ENCODE assay signal across 8 cellular contexts in genomic region chr6:170291271-170292110, GRCh38. TPM values are rescaled to one million over a fixed set of nuclear protein-coding genes. Genes with fewer than 3 reads are reported as not detected.
DNase-seq lines count a peak whose midpoint lies in the region; ATAC-seq and TF ChIP-seq lines count a peak whose summit lies in the region.

No MANE protein-coding gene starts in this region.

- POLR2A ChIA-PET in BJ (lab: Charles Lee) = no interaction called here
- POLR2A ChIA-PET in naive thymus-derived CD8-positive, alpha-beta T cell (lab: Charles Lee) = interaction anchor here (1.1 to 6.5 kb wide), 11 partner anchors 9 to 341 kb away, joined by 3 to 61 read pairs (median 4); no protein-coding TSS in a partner anchor

- peak overlapping the region; percentile 35 for H3K4me3 ChIP-seq in BJ (ENCODE audit: low read depth, low read length)
- peak overlapping the region; percentile 78 for H3K4me3 ChIP-seq in GM23338
- H3K4me3 ChIP-seq in fibroblast of villous mesenchyme (ENCODE audit: low read depth, low read length) = peak overlapping the region; percentile 74

- peak; percentile 35 for ATAC-seq in GM23338
- peak; percentile 41 to 46 for ATAC-seq in activated T-cell treated with anti-CD3 and anti-CD28 coated beads, Interleukin-2, amount 50 U/mL, for 4 hours
- peak; percentile 58 to 66 for ATAC-seq in naive thymus-derived CD8-positive, alpha-beta T cell

- H3K27ac Mint-ChIP-seq in GM23338 = no peak overlapping the region
- peak overlapping the region; percentile 24 to 89 (median 76) for H3K27ac Mint-ChIP-seq in naive thymus-derived CD8-positive, alpha-beta T cell

- H4K20me1 ChIP-seq in GM23338 (replicated peaks; ENCODE audit: insufficient read depth) = no peaks in the 10 kb centered on the region; the same call in 1 of the 2 replicates

- peaks cover 24% of the 10 kb centered on the region for H3F3A ChIP-seq in GM23338 (replicated peaks; ENCODE audit: low read depth)

- H3K4me3 Mint-ChIP-seq in GM23338 = peak overlapping the region; percentile 89
- H3K4me3 Mint-ChIP-seq in activated T-cell treated with anti-CD3 and anti-CD28 coated beads, Interleukin-2, amount 50 U/mL, for 4 hours = peak overlapping the region; percentile 86
- H3K4me3 Mint-ChIP-seq in naive thymus-derived CD8-positive, alpha-beta T cell = peak overlapping the region; percentile 85 to 99 (median 92)

- H2AFZ ChIP-seq in GM23338 = peak overlapping the region; percentile 94

- peaks cover 43% of the 10 kb centered on the region for H3K4me1 ChIP-seq in GM23338 (ENCODE audit: insufficient read depth)

- H3K27me3 Mint-ChIP-seq in GM23338 (ENCODE audit: insufficient read depth, low read depth, poor library complexity) = peaks cover 76% of the 10 kb centered on the region
- H3K27me3 Mint-ChIP-seq in activated T-cell treated with anti-CD3 and anti-CD28 coated beads, Interleukin-2, amount 50 U/mL, for 4 hours (ENCODE audit: low read depth) = peaks cover 51% of the 10 kb centered on the region
- peaks cover 0 to 26% (median 10%) of the 10 kb centered on the region in 5 donors for H3K27me3 Mint-ChIP-seq in naive thymus-derived CD8-positive, alpha-beta T cell

- H3K79me2 ChIP-seq in GM23338 (replicated peaks; ENCODE audit: insufficient read depth) = no peaks in the 10 kb centered on the region

- no peaks in the 10 kb centered on the region for H3K9me2 ChIP-seq in GM23338 (ENCODE audit: insufficient read depth)

- no peak overlapping the region for H3K27ac ChIP-seq in GM23338 (ENCODE audit: low read depth)

- H3K27me3 ChIP-seq in BJ (ENCODE audit: control insufficient read depth, insufficient read depth, low read length) (peaks cover 37% of the 10 kb centered on the region), GM23338 (ENCODE audit: insufficient read depth) (peaks cover 85% of the 10 kb centered on the region)

- DNase-seq in BJ (ENCODE audit: low read depth) (no peak), GM23338 (ENCODE audit: low spot score) (peak; percentile 93), NCI-H2227 treated with DMSO at 0.1 percent for 48 hours (lab: John Stamatoyannopoulos, UW) (peak; percentile 54), fibroblast of villous mesenchyme (ENCODE audit: low read depth) (peak; percentile 33), GM19240 (ENCODE audit: insufficient read length, low spot score) (no peak), CD1c-positive myeloid dendritic cell (ENCODE audit: extremely low spot score) (no peak)
- DNase-seq in activated T-cell treated with anti-CD3 and anti-CD28 coated beads, Interleukin-2, amount 50 U/mL, for 4 hours = peak; percentile 32
- DNase-seq in naive thymus-derived CD8-positive, alpha-beta T cell = peak in 8 of 10 donors; percentile 37 to 78 (median 52)

- no peak for TF ChIP-seq CTCF in BJ (IDR thresholded peaks at IDR 0.05; ENCODE audit: insufficient read depth, low read depth, low read length)
- peak in 1 of 2 experiments; percentile 14; a peak in 1 of 4 replicates for TF ChIP-seq CTCF in GM23338 (conservative IDR thresholded peaks at IDR 0.05; ENCODE audit: low read depth in 2 of 2)
- no peak for TF ChIP-seq CTCF in fibroblast of villous mesenchyme (IDR thresholded peaks at IDR 0.05; ENCODE audit: insufficient read depth, low read depth, low read length)

- H3K9me3 Mint-ChIP-seq in GM23338 = peaks cover 8% of the 10 kb centered on the region
- no peaks in the 10 kb centered on the region for H3K9me3 Mint-ChIP-seq in activated T-cell treated with anti-CD3 and anti-CD28 coated beads, Interleukin-2, amount 50 U/mL, for 4 hours
- H3K9me3 Mint-ChIP-seq in naive thymus-derived CD8-positive, alpha-beta T cell = no peaks in the 10 kb centered on the region

- H3K4me2 ChIP-seq in GM23338 = peak overlapping the region; percentile 95

- H3K36me3 ChIP-seq in BJ (ENCODE audit: control insufficient read depth, insufficient read depth, low read length) (no peaks in the 10 kb centered on the region), GM23338 (ENCODE audit: insufficient read depth) (no peaks in the 10 kb centered on the region)

- peaks cover 11% of the 10 kb centered on the region for H3K36me3 Mint-ChIP-seq in GM23338 (ENCODE audit: low read depth)
- H3K36me3 Mint-ChIP-seq in activated T-cell treated with anti-CD3 and anti-CD28 coated beads, Interleukin-2, amount 50 U/mL, for 4 hours (ENCODE audit: insufficient read depth) = no peaks in the 10 kb centered on the region
- peaks cover 0 to 7% (median 4%) of the 10 kb centered on the region in 3 donors for H3K36me3 Mint-ChIP-seq in naive thymus-derived CD8-positive, alpha-beta T cell

- CTCF ChIA-PET in BJ (lab: Yijun Ruan, JAX) = interaction anchor here (0.9 to 1.7 kb wide), 3 partner anchors 11 to 460 kb away, joined by 3 to 4 read pairs (median 4); no protein-coding TSS in a partner anchor

- H3K4me1 Mint-ChIP-seq in GM23338 = peaks cover 58% of the 10 kb centered on the region
- H3K4me1 Mint-ChIP-seq in activated T-cell treated with anti-CD3 and anti-CD28 coated beads, Interleukin-2, amount 50 U/mL, for 4 hours (ENCODE audit: low read depth) = peaks cover 40% of the 10 kb centered on the region
- peaks cover 33 to 61% (median 49%) of the 10 kb centered on the region in 4 donors for H3K4me1 Mint-ChIP-seq in naive thymus-derived CD8-positive, alpha-beta T cell

TF ChIP-seq in GM23338, 12 proteins besides CTCF, POLR2A, EP300 and RAD21 (continues in another document):
- TF ChIP-seq JUNB (IDR thresholded peaks at IDR 0.05; ENCODE audit: unreplicated experiment) = no peak
- TF ChIP-seq ZNF331 (CRISPR knock-in tag; IDR thresholded peaks at IDR 0.05; ENCODE audit: low read depth) = no peak
- no peak for TF ChIP-seq NANOG (IDR thresholded peaks at IDR 0.05; ENCODE audit: borderline replicate concordance)
- TF ChIP-seq CREB1 (CRISPR knock-in tag; IDR thresholded peaks at IDR 0.05; ENCODE audit: low read depth) = no peak
- no peak for TF ChIP-seq EZH2 (IDR thresholded peaks at IDR 0.05; ENCODE audit: low read depth, unreplicated experiment)
- TF ChIP-seq REST (IDR thresholded peaks at IDR 0.05; ENCODE audit: unreplicated experiment) = no peak
- no peak for TF ChIP-seq STAT1 (IDR thresholded peaks at IDR 0.05; ENCODE audit: unreplicated experiment)
- no peak; the same call in 1 of the 2 replicates for TF ChIP-seq POLR2AphosphoS5 (IDR thresholded peaks at IDR 0.05; ENCODE audit: low read depth)

RNA-seq across cellular contexts. Expression of gene DLL1, which starts 0.6 kb away (rescaled TPM):
- 0.29 and 0.53 TPM in 2 replicates for polyA plus RNA-seq in BJ (2011; rRNA removed)
- 0.14 and 0.15 TPM in 2 replicates for polyA minus RNA-seq in BJ (2011; rRNA and poly(A)+ RNA removed)
- total RNA-seq in GM23338 (2014; rRNA removed; shearing (Covaris generic)) = 4.6 and 4.8 TPM in 2 replicates
- 2.2 and 2.6 TPM in 2 replicates for polyA plus RNA-seq in GM23338 (2016; fragmentation: Nextera tagmentation; extraction: Ambion mirVana)
- 1 to 10 TPM in 2 of 3 donors, under 1 TPM in 1; 0.18 to 1.4 (median 1.0) TPM for total RNA-seq in activated T-cell treated with anti-CD3 and anti-CD28 coated beads, Interleukin-2, amount 50 U/mL, for 4 hours
- total RNA-seq in fibroblast of villous mesenchyme = 0.86 and 0.97 TPM in 2 replicates
- total RNA-seq in naive thymus-derived CD8-positive, alpha-beta T cell = 10 to 100 TPM; 14.2 to 15.9 TPM
- 1 to 10 TPM in 2 of 3 donors, under 1 TPM in 1; 0.34 to 1.5 (median 1.2) TPM for polyA plus RNA-seq in naive thymus-derived CD8-positive, alpha-beta T cell

RNA-seq across cellular contexts. Expression of gene FAM120B, which starts 15.1 kb away (rescaled TPM):
- 8.8 and 10.2 TPM in 2 replicates for polyA plus RNA-seq in BJ (2011; rRNA removed)
- 20.4 and 22.2 TPM in 2 replicates for polyA minus RNA-seq in BJ (2011; rRNA and poly(A)+ RNA removed)
- 14.4 and 16.7 TPM in 2 replicates for total RNA-seq in GM23338 (2014; rRNA removed; shearing (Covaris generic))
- 5.8 and 7.2 TPM in 2 replicates for polyA plus RNA-seq in GM23338 (2016; fragmentation: Nextera tagmentation; extraction: Ambion mirVana)
- total RNA-seq in activated T-cell treated with anti-CD3 and anti-CD28 coated beads, Interleukin-2, amount 50 U/mL, for 4 hours = 10 to 100 TPM; 13.8 to 14.3 (median 14.3) TPM
- 12.6 and 17.3 TPM in 2 replicates for total RNA-seq in fibroblast of villous mesenchyme
- total RNA-seq in naive thymus-derived CD8-positive, alpha-beta T cell = 10 to 100 TPM; 52.0 to 52.4 TPM
- polyA plus RNA-seq in naive thymus-derived CD8-positive, alpha-beta T cell = 10 to 100 TPM; 16.4 to 34.7 (median 29.6) TPM

Comparison
In these comparisons a context has a peak if more than half of its experiments do, and no peak if none do; other contexts are left out.
1. DNase-seq: peak in GM23338 (single experiment), NCI-H2227 treated with DMSO at 0.1 percent for 48 hours (single experiment), activated T-cell treated with anti-CD3 and anti-CD28 coated beads, Interleukin-2, amount 50 U/mL, for 4 hours (single experiment), fibroblast of villous mesenchyme (single experiment) and naive thymus-derived CD8-positive, alpha-beta T cell (8 of 10); none in BJ (single experiment), GM19240 (single experiment) and CD1c-positive myeloid dendritic cell (single experiment).
2. Peak in every context shown above with its lines, with median percentiles within 50 percentile points of each other: H3K4me3 ChIP-seq, ATAC-seq and H3K4me3 Mint-ChIP-seq.